11 cellular contexts compared by ENCODE assay signal in the genomic region with DNA sequence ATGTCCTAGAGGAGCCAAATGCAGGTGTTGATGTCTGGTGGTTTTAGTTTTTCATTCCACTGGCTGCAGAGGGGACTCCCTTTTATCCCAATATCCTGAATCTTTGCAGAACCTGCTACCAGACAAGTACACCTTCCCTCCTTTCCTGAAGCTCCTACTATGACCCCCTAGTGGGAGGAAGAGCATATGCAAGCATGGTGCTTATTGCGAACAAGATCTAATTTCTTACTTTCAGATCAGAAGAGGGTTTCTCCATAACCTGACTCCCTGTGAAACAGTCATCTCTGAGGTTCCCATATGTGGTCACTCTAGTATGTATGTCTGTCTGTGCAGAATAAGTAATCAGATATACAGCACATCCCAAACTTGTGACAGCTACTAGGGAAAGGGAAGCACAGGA.
DNase-seq lines count a peak whose midpoint lies in the region; ATAC-seq and TF ChIP-seq lines count a peak whose summit lies in the region.
"Had no signal": no experiment of that assay in that cellular context is flagged by ENCODE, and none has a peak within 500 bp of the region (broad histone marks: within the 10 kb centered on the region; RNA-seq: fewer than 3 reads in every experiment).

No MANE protein-coding gene starts in this region.

- no peaks in the 10 kb centered on the region for H3K36me3 Mint-ChIP-seq in activated naive CD8-positive, alpha-beta T cell treated with anti-CD3 and anti-CD28 coated beads, Interleukin-2, amount 50 U/mL, for 24 hours (ENCODE audit: low read depth)
- H3K36me3 Mint-ChIP-seq in activated naive CD8-positive, alpha-beta T cell treated with anti-CD3 and anti-CD28 coated beads for 36 hours: no peaks in the 10 kb centered on the region
- no peaks in the 10 kb centered on the region for H3K36me3 Mint-ChIP-seq in progenitor cell of endocrine pancreas (ENCODE audit: insufficient read depth)

- peak; percentile 52 for ATAC-seq in activated naive CD8-positive, alpha-beta T cell treated with anti-CD3 and anti-CD28 coated beads, Interleukin-2, amount 50 U/mL, for 24 hours
- ATAC-seq: T-helper 17 cell had no signal

- DNase-seq in activated naive CD8-positive, alpha-beta T cell treated with anti-CD3 and anti-CD28 coated beads, Interleukin-2, amount 50 U/mL, for 24 hours: no peak
- no peak for DNase-seq in activated naive CD8-positive, alpha-beta T cell treated with anti-CD3 and anti-CD28 coated beads for 36 hours
- DNase-seq in LHCN-M2 (ENCODE audit: low read depth) (peak; percentile 22), astrocyte of the spinal cord (ENCODE audit: low read depth, low spot score) (peak; percentile 8), progenitor cell of endocrine pancreas (ENCODE audit: low spot score, unreplicated experiment) (no peak), epidermal melanocyte (ENCODE audit: insufficient read length, low spot score) (no peak), NCI-H187 treated with DMSO at 0.1 percent for 48 hours (lab: John Stamatoyannopoulos, UW) (no peak), AG08396 (ENCODE audit: low spot score) (no peak)
- DNase-seq: T-helper 17 cell had no signal

- in situ Hi-C loops in astrocyte of the spinal cord (cut with HindIII; ENCODE audit: low sequenced_read_pairs): no loop called here

- H3K4me3 Mint-ChIP-seq in activated naive CD8-positive, alpha-beta T cell treated with anti-CD3 and anti-CD28 coated beads, Interleukin-2, amount 50 U/mL, for 24 hours: no peak overlapping the region
- H3K4me3 Mint-ChIP-seq in activated naive CD8-positive, alpha-beta T cell treated with anti-CD3 and anti-CD28 coated beads for 36 hours: no peak overlapping the region
- H3K4me3 Mint-ChIP-seq in progenitor cell of endocrine pancreas (ENCODE audit: low read depth): no peak overlapping the region
- H3K4me3 Mint-ChIP-seq: T-helper 17 cell had no signal

- TF ChIP-seq CTCF in astrocyte of the spinal cord (IDR thresholded peaks at IDR 0.05; ENCODE audit: low read depth, low read length) (peak; percentile 20), progenitor cell of endocrine pancreas (IDR thresholded peaks at IDR 0.05; ENCODE audit: unreplicated experiment) (peak; percentile 41)

- peaks cover 7% of the 10 kb centered on the region for H3K27me3 Mint-ChIP-seq in activated naive CD8-positive, alpha-beta T cell treated with anti-CD3 and anti-CD28 coated beads, Interleukin-2, amount 50 U/mL, for 24 hours
- H3K27me3 Mint-ChIP-seq in activated naive CD8-positive, alpha-beta T cell treated with anti-CD3 and anti-CD28 coated beads for 36 hours: peaks cover 4% of the 10 kb centered on the region
- H3K27me3 Mint-ChIP-seq in progenitor cell of endocrine pancreas: no peaks in the 10 kb centered on the region
- H3K27me3 Mint-ChIP-seq: T-helper 17 cell had no signal

- H3K4me3 ChIP-seq in astrocyte of the spinal cord (ENCODE audit: low read depth, low read length): no peak overlapping the region
- H3K4me3 ChIP-seq: BLaER1 treated with 17β-estradiol and CSF1 and Interleukin-3, amounts not matched to agents 10 nM and 100 nM; cardiac muscle cell had no signal

- H3K9me3 Mint-ChIP-seq in activated naive CD8-positive, alpha-beta T cell treated with anti-CD3 and anti-CD28 coated beads, Interleukin-2, amount 50 U/mL, for 24 hours: no peaks in the 10 kb centered on the region
- H3K9me3 Mint-ChIP-seq in activated naive CD8-positive, alpha-beta T cell treated with anti-CD3 and anti-CD28 coated beads for 36 hours: no peaks in the 10 kb centered on the region
- no peaks in the 10 kb centered on the region for H3K9me3 Mint-ChIP-seq in progenitor cell of endocrine pancreas (ENCODE audit: low read depth)

- no peak overlapping the region for H3K27ac Mint-ChIP-seq in activated naive CD8-positive, alpha-beta T cell treated with anti-CD3 and anti-CD28 coated beads, Interleukin-2, amount 50 U/mL, for 24 hours
- no peak overlapping the region for H3K27ac Mint-ChIP-seq in activated naive CD8-positive, alpha-beta T cell treated with anti-CD3 and anti-CD28 coated beads for 36 hours
- no peak overlapping the region for H3K27ac Mint-ChIP-seq in progenitor cell of endocrine pancreas
- H3K27ac Mint-ChIP-seq: T-helper 17 cell had no signal

- peaks cover 3% of the 10 kb centered on the region for H3K4me1 Mint-ChIP-seq in activated naive CD8-positive, alpha-beta T cell treated with anti-CD3 and anti-CD28 coated beads, Interleukin-2, amount 50 U/mL, for 24 hours
- H3K4me1 Mint-ChIP-seq in activated naive CD8-positive, alpha-beta T cell treated with anti-CD3 and anti-CD28 coated beads for 36 hours: no peaks in the 10 kb centered on the region
- H3K4me1 Mint-ChIP-seq in progenitor cell of endocrine pancreas (ENCODE audit: low read depth): no peaks in the 10 kb centered on the region

Comparison
In these comparisons a context has a peak if more than half of its experiments do, and no peak if none do; other contexts are left out.
1. DNase-seq: peak in LHCN-M2 (single experiment) and astrocyte of the spinal cord (single experiment); none in activated naive CD8-positive, alpha-beta T cell treated with anti-CD3 and anti-CD28 coated beads, Interleukin-2, amount 50 U/mL, for 24 hours (single experiment), activated naive CD8-positive, alpha-beta T cell treated with anti-CD3 and anti-CD28 coated beads for 36 hours (single experiment), progenitor cell of endocrine pancreas (single experiment), epidermal melanocyte (single experiment), NCI-H187 treated with DMSO at 0.1 percent for 48 hours (single experiment) and AG08396 (single experiment).